ENCODE assay signal across 8 cellular contexts in genomic region chr10:13586676-13587355, GRCh38. TPM values are rescaled to one million over a fixed set of nuclear protein-coding genes. Genes with fewer than 3 reads are reported as not detected.
A peak's percentile ranks its signal among the peaks of the same experiment; 100 is the strongest.
DNase-seq lines count a peak whose midpoint lies in the region; ATAC-seq, FAIRE-seq and TF ChIP-seq lines count a peak whose summit lies in the region.

Gene PRPF18 (plus strand): TSS chr10:13586965. CDS start chr10:13587087, 122 bp downstream.

- intact Hi-C loops in Calu3 (cut with micrococcal nuclease; ENCODE audit: unreplicated experiment) = loop anchor here (2.0 kb wide), 1 partner anchor 214 kb away; no protein-coding TSS in a partner anchor

- peak within 1 kb of the TSS; percentile 97 for H3K4me3 Mint-ChIP-seq in Calu3 (ENCODE audit: low read depth, unreplicated experiment)
- H3K4me3 Mint-ChIP-seq in effector memory CD8-positive, alpha-beta T cell = peak within 1 kb of the TSS; percentile 99 to 100

- peak; percentile 89 for TF ChIP-seq CTCF in Calu3 (IDR thresholded peaks at IDR 0.05; ENCODE audit: unreplicated experiment)

- no peaks in the 10 kb centered on the region for H3K4me1 Mint-ChIP-seq in Calu3 (ENCODE audit: low read depth, unreplicated experiment)
- peaks cover 21 to 26% of the 10 kb centered on the region in 2 donors for H3K4me1 Mint-ChIP-seq in effector memory CD8-positive, alpha-beta T cell (ENCODE audit: low read depth in 2 of 2)

- H3K27me3 Mint-ChIP-seq in Calu3 (ENCODE audit: unreplicated experiment) = peaks cover 8% of the 10 kb centered on the region
- H3K27me3 Mint-ChIP-seq in effector memory CD8-positive, alpha-beta T cell = peaks cover 25 to 29% of the 10 kb centered on the region in 2 donors

- no TSS peak for BruUV-seq in Calu3 (replicated peaks; lab: Mats Ljungman, UMichigan)

- H3K27ac Mint-ChIP-seq in Calu3 (ENCODE audit: unreplicated experiment) = peak within 1 kb of the TSS; percentile 92
- H3K27ac Mint-ChIP-seq in effector memory CD8-positive, alpha-beta T cell = peak within 1 kb of the TSS; percentile 96 to 98

- peak; percentile 99 for ATAC-seq in GM21367 (IDR thresholded peaks at IDR 0.05; ENCODE audit: unreplicated experiment)
- peak; percentile 99 for ATAC-seq in effector memory CD8-positive, alpha-beta T cell (replicated peaks)

- H3K9me3 Mint-ChIP-seq in Calu3 (ENCODE audit: low read depth, unreplicated experiment) = no peaks in the 10 kb centered on the region
- H3K9me3 Mint-ChIP-seq in effector memory CD8-positive, alpha-beta T cell = no peaks in the 10 kb centered on the region

- CTCF ChIA-PET in Calu3 (lab: Charles Lee) = interaction anchor here (0.7 to 1.8 kb wide), 3 partner anchors 19 to 215 kb away, joined by 4 to 8 read pairs (median 5); no protein-coding TSS in a partner anchor

- FAIRE-seq in HTR-8/SVneo (lab: Jason Lieb, UNC) = no peak

- H3K36me3 Mint-ChIP-seq in Calu3 (ENCODE audit: insufficient read depth, unreplicated experiment) = peaks cover 16% of the 10 kb centered on the region
- peaks cover 16% of the 10 kb centered on the region for H3K36me3 Mint-ChIP-seq in effector memory CD8-positive, alpha-beta T cell (ENCODE audit: insufficient read depth)

- DNase-seq in Calu3 = peak; percentile 95
- DNase-seq in HTR-8/SVneo (ENCODE audit: insufficient read length, low spot score) = peak; percentile 95
- DNase-seq in NOMO-1 treated with DMSO at 0.1 percent for 48 hours (lab: John Stamatoyannopoulos, UW; ENCODE audit: unreplicated experiment) = peak; percentile 93
- DNase-seq in activated CD8-positive, alpha-beta memory T cell treated with anti-CD3 and anti-CD28 coated beads for 4 hours (ENCODE audit: low read depth in 2 of 2) = peak; percentile 86 to 87
- DNase-seq in effector memory CD8-positive, alpha-beta T cell = peak; percentile 92 to 96 (median 93)
- peak; percentile 95 for DNase-seq in medulla oblongata (ENCODE audit: extremely low spot score)
- peak; percentile 91 for DNase-seq in stimulated activated CD8-positive, alpha-beta memory T cell treated with anti-CD3 and anti-CD28 coated beads, Interleukin-12 subunit alpha, Interleukin-12 subunit beta, amount 100 ng/mL, for 1 hour (ENCODE audit: low read depth)

RNA-seq across cellular contexts. Expression of gene PRPF18, which starts in this region (rescaled TPM):
- total RNA-seq in Calu3 (2022) = 19.9 and 21.3 TPM in 2 replicates

Comparison
In these comparisons a context has a peak if more than half of its experiments do, and no peak if none do; other contexts are left out.
1. Peak in every context shown above with its lines: DNase-seq and ATAC-seq.